17 cellular contexts compared by ENCODE assay signal in genomic region chr15:26623071-26623470, GRCh38.
"Had no signal": no experiment of that assay in that cellular context is flagged by ENCODE, and none has a peak within 500 bp of the region (broad histone marks: within the 10 kb centered on the region; RNA-seq: fewer than 3 reads in every experiment).

No MANE protein-coding gene starts in this region.

- DNase-seq: dermis blood vessel endothelial cell; esophagus squamous epithelium; foreskin fibroblast; left colon; naive thymus-derived CD4-positive, alpha-beta T cell; nephron progenitor cell; sigmoid colon; stimulated activated CD4-positive, alpha-beta T cell treated with anti-CD3 and anti-CD28 coated beads, Interleukin-2, amount 100 ng/mL, for 24 hours; stimulated activated CD4-positive, alpha-beta T cell treated with anti-CD3 and anti-CD28 coated beads, Interleukin-4, amount 100 ng/mL, for 4 hours; stimulated activated naive B cell treated with anti-CD40 and anti-IgM and Interleukin-4, amounts not matched to agents 10 μg/mL and 1 μg/mL and 100 μg/mL, for 72 hours; stomach; substantia nigra; transverse colon had no signal

- H3K27ac ChIP-seq: esophagus squamous epithelium, gastroesophageal sphincter, right atrium auricular region, sigmoid colon, skin epidermis, stomach, thoracic aorta, transverse colon had no signal

- H3K27ac Mint-ChIP-seq: naive thymus-derived CD4-positive, alpha-beta T cell; nephron progenitor cell; stimulated activated naive B cell treated with anti-CD40 and anti-IgM and Interleukin-4, amounts not matched to agents 10 μg/mL and 1 μg/mL and 100 μg/mL, for 72 hours had no signal

- H3K4me3 Mint-ChIP-seq: naive thymus-derived CD4-positive, alpha-beta T cell; nephron progenitor cell; stimulated activated naive B cell treated with anti-CD40 and anti-IgM and Interleukin-4, amounts not matched to agents 10 μg/mL and 1 μg/mL and 100 μg/mL, for 72 hours had no signal

- H3K4me1 Mint-ChIP-seq: naive thymus-derived CD4-positive, alpha-beta T cell; stimulated activated naive B cell treated with anti-CD40 and anti-IgM and Interleukin-4, amounts not matched to agents 10 μg/mL and 1 μg/mL and 100 μg/mL, for 72 hours had no signal

- H3K36me3 ChIP-seq: esophagus squamous epithelium, right atrium auricular region, sigmoid colon, stomach, thoracic aorta, transverse colon had no signal

- H3K27me3 Mint-ChIP-seq: naive thymus-derived CD4-positive, alpha-beta T cell; stimulated activated naive B cell treated with anti-CD40 and anti-IgM and Interleukin-4, amounts not matched to agents 10 μg/mL and 1 μg/mL and 100 μg/mL, for 72 hours had no signal

- ATAC-seq: gastroesophageal sphincter; left colon; naive thymus-derived CD4-positive, alpha-beta T cell; stimulated activated naive B cell treated with anti-CD40 and anti-IgM and Interleukin-4, amounts not matched to agents 10 μg/mL and 1 μg/mL and 100 μg/mL, for 72 hours had no signal

- H3K27me3 ChIP-seq: esophagus squamous epithelium, gastroesophageal sphincter, right atrium auricular region, sigmoid colon, stomach, transverse colon had no signal

- H3K4me1 ChIP-seq: esophagus squamous epithelium, gastroesophageal sphincter, right atrium auricular region, sigmoid colon, transverse colon had no signal

- H3K36me3 Mint-ChIP-seq: stimulated activated naive B cell treated with anti-CD40 and anti-IgM and Interleukin-4, amounts not matched to agents 10 μg/mL and 1 μg/mL and 100 μg/mL, for 72 hours had no signal

- H3K9me3 ChIP-seq: right atrium auricular region, thoracic aorta had no signal

- H3K4me3 ChIP-seq: esophagus squamous epithelium, gastroesophageal sphincter, right atrium auricular region, sigmoid colon, skin epidermis, stomach, thoracic aorta, transverse colon had no signal
